ENCODE assay signal across 1 cellular context in the genomic region with DNA sequence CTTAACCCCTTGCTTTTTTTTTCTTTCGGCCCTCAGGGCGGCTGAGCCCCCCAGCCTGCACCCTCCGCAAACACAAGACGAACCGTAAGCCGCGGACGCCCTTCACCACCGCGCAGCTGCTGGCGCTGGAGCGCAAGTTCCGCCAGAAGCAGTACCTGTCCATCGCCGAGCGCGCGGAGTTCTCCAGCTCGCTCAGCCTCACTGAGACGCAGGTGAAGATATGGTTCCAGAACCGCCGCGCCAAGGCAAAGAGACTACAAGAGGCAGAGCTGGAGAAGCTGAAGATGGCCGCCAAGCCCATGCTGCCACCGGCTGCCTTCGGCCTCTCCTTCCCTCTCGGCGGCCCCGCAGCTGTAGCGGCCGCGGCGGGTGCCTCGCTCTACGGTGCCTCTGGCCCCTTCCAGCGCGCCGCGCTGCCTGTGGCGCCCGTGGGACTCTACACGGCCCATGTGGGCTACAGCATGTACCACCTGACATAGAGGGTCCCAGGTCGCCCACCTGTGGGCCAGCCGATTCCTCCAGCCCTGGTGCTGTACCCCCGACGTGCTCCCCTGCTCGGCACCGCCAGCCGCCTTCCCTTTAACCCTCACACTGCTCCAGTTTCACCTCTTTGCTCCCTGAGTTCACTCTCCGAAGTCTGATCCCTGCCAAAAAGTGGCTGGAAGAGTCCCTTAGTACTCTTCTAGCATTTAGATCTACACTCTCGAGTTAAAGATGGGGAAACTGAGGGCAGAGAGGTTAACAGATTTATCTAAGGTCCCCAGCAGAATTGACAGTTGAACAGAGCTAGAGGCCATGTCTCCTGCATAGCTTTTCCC.
TF ChIP-seq lines count a peak whose summit lies in the region.

No MANE protein-coding gene starts in this region.

TF ChIP-seq in GM23338, 12 proteins besides CTCF, POLR2A, EP300 and RAD21 (continued from another document):
- TF ChIP-seq, protein P1, sequence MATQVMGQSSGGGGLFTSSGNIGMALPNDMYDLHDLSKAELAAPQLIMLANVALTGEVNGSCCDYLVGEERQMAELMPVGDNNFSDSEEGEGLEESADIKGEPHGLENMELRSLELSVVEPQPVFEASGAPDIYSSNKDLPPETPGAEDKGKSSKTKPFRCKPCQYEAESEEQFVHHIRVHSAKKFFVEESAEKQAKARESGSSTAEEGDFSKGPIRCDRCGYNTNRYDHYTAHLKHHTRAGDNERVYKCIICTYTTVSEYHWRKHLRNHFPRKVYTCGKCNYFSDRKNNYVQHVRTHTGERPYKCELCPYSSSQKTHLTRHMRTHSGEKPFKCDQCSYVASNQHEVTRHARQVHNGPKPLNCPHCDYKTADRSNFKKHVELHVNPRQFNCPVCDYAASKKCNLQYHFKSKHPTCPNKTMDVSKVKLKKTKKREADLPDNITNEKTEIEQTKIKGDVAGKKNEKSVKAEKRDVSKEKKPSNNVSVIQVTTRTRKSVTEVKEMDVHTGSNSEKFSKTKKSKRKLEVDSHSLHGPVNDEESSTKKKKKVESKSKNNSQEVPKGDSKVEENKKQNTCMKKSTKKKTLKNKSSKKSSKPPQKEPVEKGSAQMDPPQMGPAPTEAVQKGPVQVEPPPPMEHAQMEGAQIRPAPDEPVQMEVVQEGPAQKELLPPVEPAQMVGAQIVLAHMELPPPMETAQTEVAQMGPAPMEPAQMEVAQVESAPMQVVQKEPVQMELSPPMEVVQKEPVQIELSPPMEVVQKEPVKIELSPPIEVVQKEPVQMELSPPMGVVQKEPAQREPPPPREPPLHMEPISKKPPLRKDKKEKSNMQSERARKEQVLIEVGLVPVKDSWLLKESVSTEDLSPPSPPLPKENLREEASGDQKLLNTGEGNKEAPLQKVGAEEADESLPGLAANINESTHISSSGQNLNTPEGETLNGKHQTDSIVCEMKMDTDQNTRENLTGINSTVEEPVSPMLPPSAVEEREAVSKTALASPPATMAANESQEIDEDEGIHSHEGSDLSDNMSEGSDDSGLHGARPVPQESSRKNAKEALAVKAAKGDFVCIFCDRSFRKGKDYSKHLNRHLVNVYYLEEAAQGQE (IDR thresholded peaks at IDR 0.05; ENCODE audit: unreplicated experiment), result no peak
- TF ChIP-seq EZH2phosphoT487 (IDR thresholded peaks at IDR 0.05; ENCODE audit: unreplicated experiment), result peak; percentile 81
- no peak for TF ChIP-seq STAT1 (IDR thresholded peaks at IDR 0.05; ENCODE audit: unreplicated experiment)
- TF ChIP-seq CREB1 (CRISPR knock-in tag; IDR thresholded peaks at IDR 0.05; ENCODE audit: low read depth), result no peak
- no peak for TF ChIP-seq ETS1 (IDR thresholded peaks at IDR 0.05)
